22 cellular contexts compared by ENCODE assay signal in the genomic region with DNA sequence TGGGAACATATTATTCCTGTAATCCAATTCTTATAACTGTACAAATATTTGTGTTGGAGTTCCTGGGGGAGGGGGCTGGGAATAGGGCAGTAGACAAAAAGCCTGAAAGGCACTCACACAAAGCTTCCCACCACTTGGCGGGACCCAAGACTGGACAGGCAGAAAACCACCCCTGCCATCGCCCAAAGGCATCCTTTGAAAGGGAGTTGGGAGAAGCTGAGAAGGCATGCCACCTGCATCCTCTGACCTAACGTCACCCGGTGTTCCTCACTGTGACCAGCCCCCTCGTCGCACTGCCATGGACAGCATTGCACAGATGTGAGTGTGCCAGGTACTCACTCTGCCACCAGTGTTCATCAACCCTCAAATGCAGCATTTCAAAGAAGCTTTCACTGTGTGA.
"Had no signal": no experiment of that assay in that cellular context is flagged by ENCODE, and none has a peak within 500 bp of the region (broad histone marks: within the 10 kb centered on the region; RNA-seq: fewer than 3 reads in every experiment).

No MANE protein-coding gene starts in this region.

- H3K36me3 ChIP-seq: adrenal gland, MG63 had no signal

- H3K4me3 ChIP-seq: adrenal gland, MG63 had no signal

- H3K27me3 ChIP-seq: adrenal gland, MG63 had no signal

- ATAC-seq: activated T-cell treated with anti-CD3 and anti-CD28 coated beads, Interleukin-2, amount 50 U/mL, for 72 hours; T-helper 17 cell had no signal

- H3K27ac ChIP-seq: adrenal gland had no signal

- H3K9me3 ChIP-seq: adrenal gland, MG63 had no signal

- DNase-seq: activated B cell treated with CpG ODN at 0.5 μM for 24 hours; activated CD4-positive, alpha-beta memory T cell treated with anti-CD3 and anti-CD28 coated beads for 36 hours; activated CD4-positive, alpha-beta T cell treated with anti-CD3 and anti-CD28 coated beads for 1 hour; activated CD4-positive, alpha-beta T cell treated with anti-CD3 and anti-CD28 coated beads, Interleukin-2, amount 10 ng/mL, durations not matched to agents 7 days and 5 days; activated naive CD4-positive, alpha-beta T cell treated with anti-CD3 and anti-CD28 coated beads, Interleukin-2, amount 50 U/mL, for 16 hours; activated naive CD8-positive, alpha-beta T cell treated with anti-CD3 and anti-CD28 coated beads, Interleukin-2, amount 10 ng/mL, durations not matched to agents 7 days and 5 days; activated T-cell treated with anti-CD3 and anti-CD28 coated beads, Interleukin-2, amount 50 U/mL, for 72 hours; adrenal gland; anterior cingulate cortex; caudate nucleus; MG63; NCI-H1105; NCI-H146; NCI-H187 treated with DMSO at 0.1 percent for 48 hours; NCI-H2081 treated with DMSO at 0.1 percent for 48 hours; NCI-H2171; NCI-H2227 treated with DMSO at 0.1 percent for 48 hours; NCI-H526; NCI-H774; SIG-M5; T-helper 17 cell; T-helper 9 cell had no signal

- H3K4me1 ChIP-seq: adrenal gland had no signal
